8 cellular contexts compared by ENCODE assay signal in the genomic region with DNA sequence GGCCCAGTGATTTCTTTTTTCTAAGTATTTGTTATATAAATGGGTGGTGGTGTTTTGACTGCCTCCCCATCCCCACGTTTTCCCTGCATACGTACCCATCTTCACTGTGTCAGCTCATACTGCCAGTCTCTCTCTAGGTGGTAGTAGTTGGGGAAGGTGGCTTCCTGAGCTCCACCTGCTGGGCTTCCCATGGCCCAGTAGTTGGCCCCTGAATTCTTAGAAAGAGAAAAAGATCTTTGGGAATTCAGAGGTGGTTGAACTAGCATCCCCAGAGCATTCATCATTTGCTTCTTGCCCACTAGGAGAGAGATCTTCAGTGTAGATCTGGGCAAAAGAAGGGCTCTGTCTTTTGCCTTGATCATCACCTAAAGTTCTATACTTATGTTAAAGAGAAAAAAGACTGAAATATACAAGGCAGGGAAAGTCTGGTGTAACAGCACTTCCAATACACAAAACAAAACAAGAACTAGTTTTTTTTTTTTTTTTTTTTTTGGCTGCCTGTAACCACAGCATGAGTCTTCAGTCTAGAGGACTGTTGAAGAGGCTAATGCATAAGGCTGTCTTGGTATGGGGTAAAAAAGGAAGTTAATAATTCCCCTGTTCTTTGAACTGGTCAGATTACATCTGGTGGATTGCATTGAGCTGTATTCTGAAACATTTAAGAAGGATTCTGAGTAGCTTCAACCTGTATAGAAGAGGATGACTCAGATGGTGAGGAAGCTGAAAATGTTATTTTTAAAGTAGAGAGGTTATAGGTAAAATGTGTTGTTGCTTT.
A peak's percentile ranks its signal among the peaks of the same experiment; 100 is the strongest.
DNase-seq lines count a peak whose midpoint lies in the region; FAIRE-seq and TF ChIP-seq lines count a peak whose summit lies in the region.

No MANE protein-coding gene starts in this region.

- H4K20me1 ChIP-seq in GM23248 (ENCODE audit: insufficient read depth) = no peaks in the 10 kb centered on the region

- in situ Hi-C loops in GM23248 (cut with MboI) = no loop called here
- in situ Hi-C loops in KBM-7 (cut with MboI; ENCODE audit: low pct_unique_long_range_greater_than_20kb, low sequenced_read_pairs) = no loop called here

- WGBS in GM23248 (ENCODE audit: low coverage in 1 of 2, low lambda C conversion rate in 2 of 2, missing lambda C conversion rate in 2 of 2), 2 experiments = 95 to 100% methylated on average over 2 of the region's 2 CpGs
- WGBS in spleen, 5 donors = 89 to 93% (median 92%) methylated on average over 2 of the region's 2 CpGs

- H3K79me2 ChIP-seq in GM23248 (ENCODE audit: insufficient read depth) = no peaks in the 10 kb centered on the region

- H3K9me3 ChIP-seq in GM23248 (ENCODE audit: low read depth) (no peaks in the 10 kb centered on the region), ascending aorta (no peaks in the 10 kb centered on the region), spleen (no peaks in the 10 kb centered on the region)

- H3K4me2 ChIP-seq in GM23248 (ENCODE audit: unreplicated experiment) = no peak overlapping the region

- DNase-seq in GM18507 (ENCODE audit: extremely low spot score, insufficient read length, low read depth) = peak; percentile 18
- DNase-seq in GM23248 = peak; percentile 1
- peak; percentile 82 for DNase-seq in KBM-7
- peak; percentile 83 for DNase-seq in kidney glomerular epithelial cell (lab: John Stamatoyannopoulos, UW)
- DNase-seq in ascending aorta (ENCODE audit: low spot score in 2 of 2) = no peak
- DNase-seq in NCI-H1105 treated with DMSO at 0.1 percent for 48 hours (lab: John Stamatoyannopoulos, UW) = no peak
- DNase-seq in NCI-H1417 treated with DMSO at 0.1 percent for 48 hours (lab: John Stamatoyannopoulos, UW) = no peak
- DNase-seq in spleen = no peak

- H3F3A ChIP-seq in GM23248 (ENCODE audit: insufficient read depth) = no peaks in the 10 kb centered on the region

- H3K9ac ChIP-seq in GM23248 = no peak overlapping the region

- H3K4me3 ChIP-seq in GM23248 (no peak overlapping the region), ascending aorta (no peak overlapping the region), spleen (no peak overlapping the region)

- H3K36me3 ChIP-seq in GM23248 (ENCODE audit: low read depth) (no peaks in the 10 kb centered on the region), ascending aorta (no peaks in the 10 kb centered on the region), spleen (no peaks in the 10 kb centered on the region)

- no peaks in the 10 kb centered on the region for H3K9me2 ChIP-seq in GM23248 (ENCODE audit: insufficient read depth)

- H3K4me1 ChIP-seq in GM23248 (ENCODE audit: insufficient read depth) (no peaks in the 10 kb centered on the region), ascending aorta (no peaks in the 10 kb centered on the region), spleen (no peaks in the 10 kb centered on the region)

- peak; percentile 73 for FAIRE-seq in GM18507 (lab: Jason Lieb, UNC)

- no peaks in the 10 kb centered on the region for H3K27me3 ChIP-seq in GM23248 (replicated peaks; ENCODE audit: insufficient read depth)
- H3K27me3 ChIP-seq in ascending aorta = no peaks in the 10 kb centered on the region
- H3K27me3 ChIP-seq in spleen (replicated peaks in 1 of 7) = no peaks in the 10 kb centered on the region

- intact Hi-C loops in ascending aorta (cut with DNase I) = no loop called here
- intact Hi-C loops in spleen (cut with DNase I; ENCODE audit: low total_unique reads) = no loop called here

- H2AFZ ChIP-seq in GM23248 = no peak overlapping the region

- no peak for TF ChIP-seq POLR2A in spleen (IDR thresholded peaks at IDR 0.05)

- no peak overlapping the region for H3K27ac ChIP-seq in GM23248
- no peak overlapping the region for H3K27ac ChIP-seq in ascending aorta
- H3K27ac ChIP-seq in spleen = no peak overlapping the region

- TF ChIP-seq CTCF in ascending aorta (IDR thresholded peaks at IDR 0.05) (no peak), spleen (IDR thresholded peaks at IDR 0.05 in 8 of 11, conservative IDR thresholded peaks at IDR 0.05 in 3 of 11) (no peak)

Comparison
In these comparisons a context has a peak if more than half of its experiments do, and no peak if none do; other contexts are left out.
1. DNase-seq: peak in GM18507 (single experiment), GM23248 (single experiment), KBM-7 (single experiment) and kidney glomerular epithelial cell (single experiment); none in ascending aorta (0 of 2), NCI-H1105 treated with DMSO at 0.1 percent for 48 hours (single experiment), NCI-H1417 treated with DMSO at 0.1 percent for 48 hours (single experiment) and spleen (single experiment).